In genomic region chr11:60914620-60915249, GRCh38 we compare ENCODE assay signal across 8 cellular contexts. TPM values are rescaled to one million over a fixed set of nuclear protein-coding genes. Genes with fewer than 3 reads are reported as not detected.
DNase-seq lines count a peak whose midpoint lies in the region; ATAC-seq and TF ChIP-seq lines count a peak whose summit lies in the region.

No MANE protein-coding gene starts in this region.

- in situ Hi-C loops in GM18951 (cut with MboI; ENCODE audit: low sequenced_read_pairs, unreplicated experiment): no loop called here

- H3K9me3 Mint-ChIP-seq in activated CD8-positive, alpha-beta memory T cell treated with anti-CD3 and anti-CD28 coated beads, Interleukin-2, amount 10 ng/mL, durations not matched to agents 7 days and 5 days (ENCODE audit: low read depth): no peaks in the 10 kb centered on the region

- no peak for TF ChIP-seq CTCF in A673 (conservative IDR thresholded peaks at IDR 0.05; ENCODE audit: low read depth, low read length)
- TF ChIP-seq CTCF in esophagus squamous epithelium (IDR thresholded peaks at IDR 0.05): no peak
- no peak for TF ChIP-seq CTCF in neural cell (IDR thresholded peaks at IDR 0.05; ENCODE audit: poor library complexity, severe bottlenecking)

- H3K36me3 ChIP-seq in A673 (ENCODE audit: insufficient read depth, low read length, poor library complexity, severe bottlenecking) (peaks cover 2% of the 10 kb centered on the region), KOPT-K1 (ENCODE audit: insufficient read depth, low read length) (peaks cover 34% of the 10 kb centered on the region), esophagus squamous epithelium (peaks cover 0 to 2% (median 2%) of the 10 kb centered on the region in 3 donors), neural cell (ENCODE audit: insufficient read depth, low read length) (no peaks in the 10 kb centered on the region)

- H3K36me3 Mint-ChIP-seq in activated CD8-positive, alpha-beta memory T cell treated with anti-CD3 and anti-CD28 coated beads, Interleukin-2, amount 10 ng/mL, durations not matched to agents 7 days and 5 days: peaks cover 11% of the 10 kb centered on the region

- H3K4me1 ChIP-seq in A673 (ENCODE audit: insufficient read depth, low read length, poor library complexity, severe bottlenecking) (peaks cover 28% of the 10 kb centered on the region), esophagus squamous epithelium (peaks cover 44 to 73% (median 47%) of the 10 kb centered on the region in 3 donors)

- peak overlapping the region; percentile 74 for H2AFZ ChIP-seq in neural cell (ENCODE audit: low read depth, low read length)

- H3K9ac ChIP-seq in neural cell (ENCODE audit: low read length): peak overlapping the region; percentile 87

- H3K27me3 Mint-ChIP-seq in activated CD8-positive, alpha-beta memory T cell treated with anti-CD3 and anti-CD28 coated beads, Interleukin-2, amount 10 ng/mL, durations not matched to agents 7 days and 5 days: peaks cover 6% of the 10 kb centered on the region

- peaks cover 3% of the 10 kb centered on the region for H3F3A ChIP-seq in neural cell (ENCODE audit: insufficient read depth, low read length, poor library complexity, severe bottlenecking)

- no TSS peak for BruUV-seq in A673 (replicated peaks; lab: Mats Ljungman, UMichigan)

- TF ChIP-seq POLR2A in GM18951 (IDR thresholded peaks at IDR 0.05; ENCODE audit: extremely low read depth, insufficient read depth, insufficient read length) (peak; percentile 39), esophagus squamous epithelium (IDR thresholded peaks at IDR 0.05) (no peak)

- TF ChIP-seq RAD21 in neural cell (conservative IDR thresholded peaks at IDR 0.05): peak; percentile 22

- peak overlapping the region; percentile 94 for H3K4me3 Mint-ChIP-seq in activated CD8-positive, alpha-beta memory T cell treated with anti-CD3 and anti-CD28 coated beads, Interleukin-2, amount 10 ng/mL, durations not matched to agents 7 days and 5 days

- H3K9me3 ChIP-seq in A673 (ENCODE audit: low read depth, low read length, poor library complexity, severe bottlenecking) (no peaks in the 10 kb centered on the region), KOPT-K1 (ENCODE audit: insufficient read depth, low read length, poor library complexity, severe bottlenecking) (no peaks in the 10 kb centered on the region), esophagus squamous epithelium (no peaks in the 10 kb centered on the region), neural cell (ENCODE audit: low read length) (no peaks in the 10 kb centered on the region)

- POLR2A ChIA-PET in A673 (lab: Charles Lee; ENCODE audit: low non-redundant PET): no interaction called here

- H3K27me3 ChIP-seq in A673 (replicated peaks; ENCODE audit: insufficient read depth, low read depth, low read length, poor library complexity) (no peaks in the 10 kb centered on the region), esophagus squamous epithelium (no peaks in the 10 kb centered on the region), neural cell (ENCODE audit: insufficient read depth, low read depth, low read length) (no peaks in the 10 kb centered on the region)

- peaks cover 40% of the 10 kb centered on the region for H3K79me2 ChIP-seq in neural cell (replicated peaks; ENCODE audit: insufficient read depth, low read length)

- no peaks in the 10 kb centered on the region for H4K20me1 ChIP-seq in neural cell (ENCODE audit: insufficient read depth)

- H3K4me1 Mint-ChIP-seq in activated CD8-positive, alpha-beta memory T cell treated with anti-CD3 and anti-CD28 coated beads, Interleukin-2, amount 10 ng/mL, durations not matched to agents 7 days and 5 days: peaks cover 36% of the 10 kb centered on the region

- WGBS in esophagus squamous epithelium, 2 donors: 1 to 3% methylated on average over 14 to 21 of the region's 32 CpGs

- H3K27ac Mint-ChIP-seq in activated CD8-positive, alpha-beta memory T cell treated with anti-CD3 and anti-CD28 coated beads, Interleukin-2, amount 10 ng/mL, durations not matched to agents 7 days and 5 days: peak overlapping the region; percentile 94

- ATAC-seq in activated CD8-positive, alpha-beta memory T cell treated with anti-CD3 and anti-CD28 coated beads, Interleukin-2, amount 10 ng/mL, durations not matched to agents 7 days and 5 days: peak; percentile 29
- ATAC-seq in HG03565 (IDR thresholded peaks at IDR 0.05; ENCODE audit: unreplicated experiment): no peak
- ATAC-seq in GM21526 (IDR thresholded peaks at IDR 0.05; ENCODE audit: low FRiP score, unreplicated experiment): no peak

- CTCF ChIA-PET in A673 (lab: Charles Lee): interaction anchor here (0.5 kb wide), 1 partner anchor 1038 kb away, joined by 3 read pairs; no protein-coding TSS in a partner anchor
- CTCF ChIA-PET in activated CD8-positive, alpha-beta memory T cell treated with anti-CD3 and anti-CD28 coated beads, Interleukin-2, amount 10 ng/mL, durations not matched to agents 7 days and 5 days (lab: Charles Lee): interaction anchor here (1.0 to 5.8 kb wide), 28 partner anchors 9 to 273 kb away, joined by 3 to 38 read pairs (median 4); partner anchors contain the start of genes PRPF19 and SLC15A3

- intact Hi-C loops in A673 (cut with micrococcal nuclease; ENCODE audit: unreplicated experiment): loop anchor here (10.0 kb wide), 1 partner anchor 1350 kb away; no protein-coding TSS in a partner anchor
- intact Hi-C loops in esophagus squamous epithelium (cut with DNase I): no loop called here

- no peaks in the 10 kb centered on the region for H3K9me2 ChIP-seq in neural cell (ENCODE audit: insufficient read depth, low read length)

- peak overlapping the region; percentile 77 for H3K4me2 ChIP-seq in neural cell (ENCODE audit: low read length)

- TF ChIP-seq EP300 in neural cell (conservative IDR thresholded peaks at IDR 0.05; ENCODE audit: poor library complexity, severe bottlenecking): no peak

- DNase-seq in A673 (ENCODE audit: low spot score) (peak; percentile 41), esophagus squamous epithelium (lab: John Stamatoyannopoulos, UW) (no peak)
- DNase-seq in activated CD8-positive, alpha-beta memory T cell treated with anti-CD3 and anti-CD28 coated beads, Interleukin-2, amount 10 ng/mL, durations not matched to agents 7 days and 5 days: peak; percentile 63

- H3K4me3 ChIP-seq in A673 (ENCODE audit: low read depth, low read length, poor library complexity, severe bottlenecking) (peak overlapping the region; percentile 62), esophagus squamous epithelium (peak overlapping the region; percentile 64 to 87 (median 74)), neural cell (ENCODE audit: low read length) (peak overlapping the region; percentile 97)

- H3K27ac ChIP-seq in A673 (ENCODE audit: low read depth, low read length, poor library complexity, severe bottlenecking) (peak overlapping the region; percentile 89), KOPT-K1 (ENCODE audit: low read depth, low read length, poor library complexity, severe bottlenecking) (peak overlapping the region; percentile 81), esophagus squamous epithelium (peak overlapping the region; percentile 90 to 96 (median 94)), neural cell (ENCODE audit: low read length) (peak overlapping the region; percentile 97)

RNA-seq across cellular contexts. Expression of gene TMEM109, which starts 0.8 kb away (rescaled TPM):
- total RNA-seq in A673 (2021) (139 and 169 TPM in 2 replicates), esophagus squamous epithelium (100 to 1,000 TPM in 1 of 4 donors, 10 to 100 TPM in 3; 66.7 to 115 (median 89.0) TPM)
- total RNA-seq in activated CD8-positive, alpha-beta memory T cell treated with anti-CD3 and anti-CD28 coated beads, Interleukin-2, amount 10 ng/mL, durations not matched to agents 7 days and 5 days: 100 to 1,000 TPM; 106 to 121 TPM
- polyA plus RNA-seq in neural cell: 1.8 and 4.6 TPM in 2 replicates
- 7.6 and 7.8 TPM in 2 replicates for polyA minus RNA-seq in neural cell

RNA-seq across cellular contexts. Expression of gene PRPF19, which starts 8.3 kb away (rescaled TPM):
- total RNA-seq in A673 (2021): 200 and 204 TPM in 2 replicates
- total RNA-seq in activated CD8-positive, alpha-beta memory T cell treated with anti-CD3 and anti-CD28 coated beads, Interleukin-2, amount 10 ng/mL, durations not matched to agents 7 days and 5 days: 100 to 1,000 TPM; 125 to 144 TPM
- 10 to 100 TPM; 65.0 to 90.2 (median 84.1) TPM for total RNA-seq in esophagus squamous epithelium
- 71.3 and 99.4 TPM in 2 replicates for polyA plus RNA-seq in neural cell
- polyA minus RNA-seq in neural cell: 64.0 and 65.2 TPM in 2 replicates

RNA-seq across cellular contexts. Expression of gene TMEM132A, which starts 9.5 kb away (rescaled TPM):
- 140 and 147 TPM in 2 replicates for total RNA-seq in A673 (2021)
- under 1 TPM; 0.52 to 0.93 TPM for total RNA-seq in activated CD8-positive, alpha-beta memory T cell treated with anti-CD3 and anti-CD28 coated beads, Interleukin-2, amount 10 ng/mL, durations not matched to agents 7 days and 5 days
- total RNA-seq in esophagus squamous epithelium: 10 to 100 TPM; 11.8 to 52.7 (median 17.8) TPM
- 215 and 280 TPM in 2 replicates for polyA plus RNA-seq in neural cell
- polyA minus RNA-seq in neural cell: 233 and 274 TPM in 2 replicates

RNA-seq across cellular contexts. Expression of gene SLC15A3, which starts 37.2 kb away (rescaled TPM):
- not detected in 2 replicates for total RNA-seq in A673 (2021)
- under 1 TPM; 0.30 to 0.96 TPM for total RNA-seq in activated CD8-positive, alpha-beta memory T cell treated with anti-CD3 and anti-CD28 coated beads, Interleukin-2, amount 10 ng/mL, durations not matched to agents 7 days and 5 days
- total RNA-seq in esophagus squamous epithelium: 10 to 100 TPM in 2 of 4 donors, 1 to 10 TPM in 2; 4.0 to 11.5 (median 7.9) TPM
- polyA plus RNA-seq in neural cell: not detected in 2 replicates
- polyA minus RNA-seq in neural cell: not detected in 2 replicates

RNA-seq across cellular contexts. Expression of gene ZP1, which starts 47.4 kb away (rescaled TPM):
- total RNA-seq in A673 (2021) (not detected in 2 replicates), esophagus squamous epithelium (not detected)
- total RNA-seq in activated CD8-positive, alpha-beta memory T cell treated with anti-CD3 and anti-CD28 coated beads, Interleukin-2, amount 10 ng/mL, durations not matched to agents 7 days and 5 days: not detected
- 0.62 and 1.5 TPM in 2 replicates for polyA plus RNA-seq in neural cell
- not detected in 2 replicates for polyA minus RNA-seq in neural cell

Comparison
In these comparisons a context has a peak if more than half of its experiments do, and no peak if none do; other contexts are left out.
1. RNA of gene TMEM132A, which starts 9.5 kb away (total RNA-seq): 140 to 147 TPM in A673 and 11.8 to 52.7 TPM in esophagus squamous epithelium; 0.52 to 0.93 TPM in activated CD8-positive, alpha-beta memory T cell treated with anti-CD3 and anti-CD28 coated beads, Interleukin-2, amount 10 ng/mL, durations not matched to agents 7 days and 5 days; every median in the first group is over 4 times any median in the second.
2. Peak in every context shown above with its lines, with median percentiles within 50 percentile points of each other: H3K27ac ChIP-seq and H3K4me3 ChIP-seq.